25 cellular contexts compared by ENCODE assay signal in the genomic region with DNA sequence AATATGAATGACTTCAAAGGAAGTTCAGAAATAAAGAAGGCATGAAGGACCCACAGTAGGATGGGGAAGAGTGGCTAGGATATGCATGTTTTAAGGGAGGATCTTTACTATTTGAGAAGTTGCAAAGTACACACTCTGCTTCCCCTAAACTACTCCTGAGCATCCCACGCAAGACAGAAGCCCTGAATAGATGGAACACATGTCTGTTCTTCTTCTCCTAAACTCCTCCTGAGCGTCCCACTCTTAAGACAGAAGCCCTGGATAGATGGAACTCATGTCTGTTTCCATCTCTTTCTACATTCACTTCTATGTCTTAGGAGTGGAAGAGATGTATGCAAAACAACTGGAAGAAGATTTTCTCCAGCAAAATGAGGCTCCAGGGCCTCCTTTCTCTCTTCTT.
"Had no signal": no experiment of that assay in that cellular context is flagged by ENCODE, and none has a peak within 500 bp of the region (broad histone marks: within the 10 kb centered on the region; RNA-seq: fewer than 3 reads in every experiment).

No MANE protein-coding gene starts in this region.

- ATAC-seq: naive thymus-derived CD8-positive, alpha-beta T cell; natural killer cell treated with Interleukin-12 subunit alpha and Interleukin-12 subunit beta and Interleukin-15 and Interleukin-18, amount 100 ng/mL, for 72 hours; pancreas; right cardiac atrium; right lobe of liver; stimulated activated effector memory CD8-positive, alpha-beta T cell treated with anti-CD3 and anti-CD28 coated beads, Interleukin-12 subunit alpha, Interleukin-12 subunit beta, amount 100 ng/mL, for 72 hours; stimulated activated naive B cell treated with anti-CD40 and anti-IgM and Interleukin-4, amounts not matched to agents 10 μg/mL and 1 μg/mL and 100 μg/mL, for 72 hours had no signal

- H3K27ac ChIP-seq: neutrophil, pancreas, prostate gland, right lobe of liver, sigmoid colon, stomach, thoracic aorta, thyroid gland, tibial nerve, upper lobe of left lung, vagina had no signal

- H3K27me3 ChIP-seq: neutrophil, pancreas, right lobe of liver, sigmoid colon, stomach, thyroid gland, tibial nerve, upper lobe of left lung, vagina had no signal

- H3K4me1 ChIP-seq: pancreas, prostate gland, right lobe of liver, sigmoid colon, stomach, upper lobe of left lung, vagina had no signal

- H3K36me3 ChIP-seq: neutrophil, pancreas, prostate gland, right lobe of liver, sigmoid colon, stomach, thoracic aorta, thyroid gland, tibial nerve, upper lobe of left lung, vagina had no signal

- H3K4me3 ChIP-seq: pancreas, prostate gland, right lobe of liver, sigmoid colon, stomach, thoracic aorta, thyroid gland, tibial nerve, upper lobe of left lung, vagina had no signal

- DNase-seq: naive thymus-derived CD8-positive, alpha-beta T cell; nephron progenitor cell; nucleus accumbens; pancreas; right cardiac atrium; right lobe of liver; sigmoid colon; small intestine; stimulated activated CD4-positive, alpha-beta T cell treated with anti-CD3 and anti-CD28 coated beads, Interleukin-15, amount 100 ng/mL, for 24 hours; stimulated activated CD4-positive, alpha-beta T cell treated with anti-CD3 and anti-CD28 coated beads, Interleukin-2, amount 100 ng/mL, for 24 hours; stimulated activated CD4-positive, alpha-beta T cell treated with anti-CD3 and anti-CD28 coated beads, Interleukin-2, amount 100 ng/mL, for 48 hours; stimulated activated CD4-positive, alpha-beta T cell treated with anti-CD3 and anti-CD28 coated beads, Interleukin-4, amount 100 ng/mL, for 24 hours; stimulated activated naive B cell treated with anti-CD40 and anti-IgM and Interleukin-4, amounts not matched to agents 10 μg/mL and 1 μg/mL and 100 μg/mL, for 72 hours; stimulated activated naive CD4-positive, alpha-beta T cell treated with Interleukin-2 at 50 U/mL for 16 hours; stomach; thyroid gland; trophoblast cell; upper lobe of left lung had no signal

- H3K9me3 ChIP-seq: neutrophil, pancreas, prostate gland, right lobe of liver, sigmoid colon, stomach, thoracic aorta, thyroid gland, tibial nerve, upper lobe of left lung, vagina had no signal
